21 cellular contexts compared by ENCODE assay signal in genomic region chr1:169392406-169392805, GRCh38. TPM values are rescaled to one million over a fixed set of nuclear protein-coding genes. Genes with fewer than 3 reads are reported as not detected.
A peak's percentile ranks its signal among the peaks of the same experiment; 100 is the strongest.
DNase-seq lines count a peak whose midpoint lies in the region; ATAC-seq and TF ChIP-seq lines count a peak whose summit lies in the region.
"Had no signal": no experiment of that assay in that cellular context is flagged by ENCODE, and none has a peak within 500 bp of the region (broad histone marks: within the 10 kb centered on the region; RNA-seq: fewer than 3 reads in every experiment).

No MANE protein-coding gene starts in this region.

- no peak overlapping the region for H3K9ac ChIP-seq in endodermal cell (ENCODE audit: extremely low read depth, low read length, poor library complexity, severe bottlenecking)
- H3K9ac ChIP-seq: BLaER1 had no signal

- no peaks in the 10 kb centered on the region for H3K79me2 ChIP-seq in osteoblast (ENCODE audit: insufficient read depth, low read length)

- H3K27ac ChIP-seq in endodermal cell (ENCODE audit: low read depth, low read length) (no peak overlapping the region), osteoblast (ENCODE audit: low read depth, low read length) (no peak overlapping the region)
- H3K27ac ChIP-seq: 22Rv1, BLaER1 had no signal

- H3K4me1 ChIP-seq in endodermal cell (ENCODE audit: control insufficient read depth, insufficient read depth, low read length) (no peaks in the 10 kb centered on the region), osteoblast (ENCODE audit: insufficient read depth, low read length) (no peaks in the 10 kb centered on the region)
- H3K4me1 ChIP-seq: BLaER1 had no signal

- H3K9me3 ChIP-seq in endodermal cell (ENCODE audit: control insufficient read depth, low read length): peaks cover 18% of the 10 kb centered on the region
- no peaks in the 10 kb centered on the region for H3K9me3 ChIP-seq in osteoblast (ENCODE audit: low read depth, low read length)
- H3K9me3 ChIP-seq: BLaER1 had no signal

- H3K27me3 Mint-ChIP-seq in endodermal cell (ENCODE audit: insufficient read depth): no peaks in the 10 kb centered on the region
- H3K27me3 Mint-ChIP-seq: CD8-positive, alpha-beta memory T cell had no signal

- TF ChIP-seq CTCF in endodermal cell (conservative IDR thresholded peaks at IDR 0.05) (no peak), osteoblast (IDR thresholded peaks at IDR 0.05; ENCODE audit: extremely low read depth, low read depth, low read length) (no peak)

- ATAC-seq in GM21576 (IDR thresholded peaks at IDR 0.05; ENCODE audit: unreplicated experiment) (no peak), HG03159 (IDR thresholded peaks at IDR 0.05; ENCODE audit: unreplicated experiment) (no peak)
- ATAC-seq: GM23338 had no signal

- H3K36me3 Mint-ChIP-seq in endodermal cell (ENCODE audit: low read depth): peaks cover 59% of the 10 kb centered on the region

- DNase-seq in SKM-1 treated with dmso at 0.1 percent for 144 hours (lab: John Stamatoyannopoulos, UW; ENCODE audit: unreplicated experiment): peak; percentile 18
- no peak for DNase-seq in SKM-1 (lab: John Stamatoyannopoulos, UW; ENCODE audit: unreplicated experiment)
- peak; percentile 49 for DNase-seq in NOMO-1 treated with DMSO at 0.1 percent for 48 hours (lab: John Stamatoyannopoulos, UW; ENCODE audit: unreplicated experiment)
- DNase-seq in endodermal cell: peak; percentile 33
- DNase-seq in osteoblast (ENCODE audit: insufficient read length, low spot score, missing footprints): peak; percentile 1
- no peak for DNase-seq in HK-2 (ENCODE audit: unreplicated experiment)
- DNase-seq: CD8-positive, alpha-beta memory T cell; DND-41; GF-D8; IMR-90; NCI-H1048; NCI-H1436 treated with DMSO at 0.1 percent for 48 hours; NCI-H2081; NCI-H510A; NCI-H774; SHP77 treated with DMSO at 0.1 percent for 48 hours had no signal

- no peak overlapping the region for H3K4me3 Mint-ChIP-seq in endodermal cell
- H3K4me3 Mint-ChIP-seq: CD8-positive, alpha-beta memory T cell; GM23338 had no signal

- no peaks in the 10 kb centered on the region for H3K4me1 Mint-ChIP-seq in endodermal cell
- H3K4me1 Mint-ChIP-seq: GM23338 had no signal

- H3K36me3 ChIP-seq in endodermal cell (ENCODE audit: control insufficient read depth, insufficient read depth, low read length): peaks cover 50% of the 10 kb centered on the region
- peaks cover 52% of the 10 kb centered on the region for H3K36me3 ChIP-seq in osteoblast (ENCODE audit: insufficient read depth, low read length)

- H3K27me3 ChIP-seq in endodermal cell (ENCODE audit: control insufficient read depth, insufficient read depth, low read length, poor library complexity, severe bottlenecking) (no peaks in the 10 kb centered on the region), osteoblast (ENCODE audit: insufficient read depth, low read length) (no peaks in the 10 kb centered on the region)
- H3K27me3 ChIP-seq: BLaER1 had no signal

- H4K20me1 ChIP-seq in osteoblast (ENCODE audit: insufficient read depth, low read length): no peaks in the 10 kb centered on the region
- H4K20me1 ChIP-seq: BLaER1 had no signal

- WGBS in endodermal cell (ENCODE audit: insufficient coverage in 1 of 2, insufficient read length in 1 of 2), 2 experiments: 100% methylated on average over 1 of the region's 1 CpG; no CpG with 5 or more reads in 1 of the 2 experiments

- H3K9me3 Mint-ChIP-seq in endodermal cell: peaks cover 3% of the 10 kb centered on the region
- H3K9me3 Mint-ChIP-seq: CD8-positive, alpha-beta memory T cell; GM23338 had no signal

- H2AFZ ChIP-seq in osteoblast (ENCODE audit: low read length): no peak overlapping the region
- H2AFZ ChIP-seq: GM23338 had no signal

- no peak overlapping the region for H3K27ac Mint-ChIP-seq in endodermal cell
- H3K27ac Mint-ChIP-seq: GM23338 had no signal

- H3K4me3 ChIP-seq in endodermal cell (ENCODE audit: low read length) (no peak overlapping the region), osteoblast (ENCODE audit: insufficient read depth, low read length) (no peak overlapping the region)
- H3K4me3 ChIP-seq: BLaER1, GM23338 had no signal

- H3K4me2 ChIP-seq in osteoblast (ENCODE audit: insufficient read depth, low read length): no peak overlapping the region
- H3K4me2 ChIP-seq: BLaER1, GM23338 had no signal

RNA-seq across cellular contexts. Expression of gene BLZF1, which starts 24.4 kb away (rescaled TPM):
- total RNA-seq in endodermal cell (10 to 100 TPM; 16.8 to 18.4 TPM), osteoblast (29.5 and 29.7 TPM in 2 replicates)
- polyA plus RNA-seq in endodermal cell (2013, experiment 1 of 2): 14.2 TPM
- 12.9 TPM for polyA plus RNA-seq in endodermal cell (2013, experiment 2 of 2)

RNA-seq across cellular contexts. Expression of gene NME7, which starts 24.8 kb away (rescaled TPM):
- 10 to 100 TPM; 28.1 to 32.3 TPM for total RNA-seq in endodermal cell
- polyA plus RNA-seq in endodermal cell (2013, experiment 1 of 2): 29.2 TPM
- polyA plus RNA-seq in endodermal cell (2013, experiment 2 of 2): 38.8 TPM
- total RNA-seq in osteoblast: 28.0 and 31.5 TPM in 2 replicates

RNA-seq across cellular contexts. Expression of gene CCDC181, which starts 34.9 kb away (rescaled TPM):
- total RNA-seq in endodermal cell: 1 to 10 TPM; 4.9 to 7.8 TPM
- polyA plus RNA-seq in endodermal cell (2013, experiment 1 of 2): 9.8 TPM
- polyA plus RNA-seq in endodermal cell (2013, experiment 2 of 2): 9.8 TPM
- total RNA-seq in osteoblast: 0.29 and 0.36 TPM in 2 replicates
- total RNA-seq: IMR-90 had no signal
- polyA plus RNA-seq: CD8-positive, alpha-beta memory T cell had no signal

Comparison
In these comparisons a context has a peak if more than half of its experiments do, and no peak if none do; other contexts are left out.
1. DNase-seq: peak in SKM-1 treated with dmso at 0.1 percent for 144 hours (single experiment), NOMO-1 treated with DMSO at 0.1 percent for 48 hours (single experiment), endodermal cell (single experiment) and osteoblast (single experiment); none in SKM-1 (single experiment) and HK-2 (single experiment).